15 cellular contexts compared by ENCODE assay signal in the genomic region with DNA sequence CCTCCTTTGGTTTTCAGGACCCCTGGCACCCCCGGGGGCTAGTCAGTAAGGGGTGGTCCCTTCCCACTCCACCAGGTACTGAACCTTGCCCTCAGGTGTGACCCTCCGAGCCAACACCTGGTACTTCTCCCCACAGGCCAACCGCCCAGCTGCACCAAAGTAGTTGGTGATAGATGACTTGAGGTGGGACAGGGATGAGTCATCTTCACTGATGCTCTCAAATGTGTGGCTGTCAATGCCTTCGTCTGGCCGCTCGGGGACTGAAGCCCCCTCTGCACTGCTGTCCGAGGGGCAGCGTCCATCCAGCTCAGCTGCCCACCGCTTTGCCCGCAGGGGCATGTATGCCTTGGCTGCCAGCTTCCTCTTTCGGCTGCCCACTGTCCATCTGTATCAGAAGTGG.
"Had no signal": no experiment of that assay in that cellular context is flagged by ENCODE, and none has a peak within 500 bp of the region (broad histone marks: within the 10 kb centered on the region; RNA-seq: fewer than 3 reads in every experiment).

No MANE protein-coding gene starts in this region.

- H3K27me3 Mint-ChIP-seq: activated CD4-positive, alpha-beta T cell treated with anti-CD3 and anti-CD28 coated beads, Interleukin-2, amount 10 ng/mL, durations not matched to agents 24 days and 14 days had no signal

- H3K4me3 Mint-ChIP-seq: activated CD4-positive, alpha-beta T cell treated with anti-CD3 and anti-CD28 coated beads, Interleukin-2, amount 10 ng/mL, durations not matched to agents 24 days and 14 days; mesothelial cell of epicardium; neural crest cell had no signal

- H3K4me3 ChIP-seq: adrenal gland, dorsolateral prefrontal cortex, lung, right lobe of liver, tibial nerve, vagina had no signal

- H3K27ac ChIP-seq: adrenal gland, right lobe of liver, tibial nerve, vagina had no signal

- H3K9me3 ChIP-seq: adrenal gland, right lobe of liver, tibial nerve, vagina had no signal

- H3K4me1 ChIP-seq: adrenal gland, right lobe of liver, vagina had no signal

- H3K9me3 Mint-ChIP-seq: activated CD4-positive, alpha-beta T cell treated with anti-CD3 and anti-CD28 coated beads, Interleukin-2, amount 10 ng/mL, durations not matched to agents 24 days and 14 days; mesothelial cell of epicardium; neural crest cell had no signal

- H3K36me3 ChIP-seq: right lobe of liver had no signal

- H3K27ac Mint-ChIP-seq: activated CD4-positive, alpha-beta T cell treated with anti-CD3 and anti-CD28 coated beads, Interleukin-2, amount 10 ng/mL, durations not matched to agents 24 days and 14 days; mesothelial cell of epicardium had no signal

- ATAC-seq: esophagus mucosa, SK-N-SH treated with all-trans-retinoic acid at 6 μM for 48 hours had no signal

- H3K27me3 ChIP-seq: adrenal gland, dorsolateral prefrontal cortex, right lobe of liver, tibial nerve, vagina had no signal

- DNase-seq: activated CD4-positive, alpha-beta T cell treated with anti-CD3 and anti-CD28 coated beads, Interleukin-2, amount 10 ng/mL, durations not matched to agents 24 days and 14 days; activated effector memory CD4-positive, alpha-beta T cell treated with anti-CD3 and anti-CD28 coated beads, Interleukin-2, amount 50 U/mL, for 16 hours; activated T-cell treated with anti-CD3 and anti-CD28 coated beads, Interleukin-2, amount 50 U/mL, for 1 hour; stimulated activated CD4-positive, alpha-beta T cell treated with anti-CD3 and anti-CD28 coated beads, Interleukin-1b, Interleukin-23, amount 100 ng/mL, for 48 hours; T-helper 1 cell had no signal
